Comparison of ENCODE assay signal across 22 cellular contexts in genomic region chr6:89681983-89682564, GRCh38.
"Had no signal": no experiment of that assay in that cellular context is flagged by ENCODE, and none has a peak within 500 bp of the region (broad histone marks: within the 10 kb centered on the region; RNA-seq: fewer than 3 reads in every experiment).

No MANE protein-coding gene starts in this region.

- H3K4me3 ChIP-seq: esophagus squamous epithelium, lung, neural progenitor cell, smooth muscle cell, suprapubic skin, vagina had no signal

- DNase-seq: cortex of kidney; esophagus squamous epithelium; foreskin melanocyte; glutamatergic neuron; kidney; stimulated activated CD4-positive, alpha-beta T cell treated with anti-CD3 and anti-CD28 coated beads, Interleukin-12 subunit alpha, Interleukin-12 subunit beta, amount 100 ng/mL, for 4 hours; stimulated activated CD4-positive, alpha-beta T cell treated with anti-CD3 and anti-CD28 coated beads, Interleukin-1b, Interleukin-23, amount 100 ng/mL, for 48 hours; stimulated activated CD4-positive, alpha-beta T cell treated with anti-CD3 and anti-CD28 coated beads, Interleukin-4, amount 100 ng/mL, for 1 hour; stimulated activated CD8-positive, alpha-beta memory T cell treated with anti-CD3 and anti-CD28 coated beads, Interleukin-4, amount 100 ng/mL, for 48 hours; stimulated activated naive CD4-positive, alpha-beta T cell; stimulated activated naive CD8-positive, alpha-beta T cell treated with anti-CD3 and anti-CD28 coated beads, Interleukin-15, amount 100 ng/mL, for 72 hours had no signal

- H3K27me3 Mint-ChIP-seq: memory B cell; progenitor cell of endocrine pancreas; stimulated activated naive CD8-positive, alpha-beta T cell treated with anti-CD3 and anti-CD28 coated beads, Interleukin-15, amount 100 ng/mL, for 72 hours had no signal

- H3K9me3 Mint-ChIP-seq: memory B cell; nephron; neural progenitor cell; stimulated activated naive CD8-positive, alpha-beta T cell treated with anti-CD3 and anti-CD28 coated beads, Interleukin-15, amount 100 ng/mL, for 72 hours had no signal

- H3K27me3 ChIP-seq: esophagus squamous epithelium, neural progenitor cell, suprapubic skin, vagina had no signal

- H3K4me1 ChIP-seq: esophagus squamous epithelium, neural progenitor cell, parathyroid adenoma, suprapubic skin, vagina had no signal

- H3K27ac ChIP-seq: esophagus squamous epithelium, neural progenitor cell, parathyroid adenoma, suprapubic skin, vagina had no signal

- H3K27ac Mint-ChIP-seq: memory B cell; nephron; neural progenitor cell; progenitor cell of endocrine pancreas; stimulated activated naive CD8-positive, alpha-beta T cell treated with anti-CD3 and anti-CD28 coated beads, Interleukin-15, amount 100 ng/mL, for 72 hours had no signal

- ATAC-seq: left lobe of liver; sciatic nerve; stimulated activated naive CD8-positive, alpha-beta T cell treated with anti-CD3 and anti-CD28 coated beads, Interleukin-15, amount 100 ng/mL, for 72 hours had no signal

- H3K4me1 Mint-ChIP-seq: memory B cell; nephron; neural progenitor cell; stimulated activated naive CD8-positive, alpha-beta T cell treated with anti-CD3 and anti-CD28 coated beads, Interleukin-15, amount 100 ng/mL, for 72 hours had no signal

- H3K4me3 Mint-ChIP-seq: memory B cell; nephron; neural progenitor cell; stimulated activated naive CD8-positive, alpha-beta T cell treated with anti-CD3 and anti-CD28 coated beads, Interleukin-15, amount 100 ng/mL, for 72 hours had no signal

- H3K9me3 ChIP-seq: esophagus squamous epithelium, suprapubic skin, vagina had no signal
